ENCODE assay signal across 8 cellular contexts in genomic region chr1:247126601-247127000, GRCh38. TPM values are rescaled to one million over a fixed set of nuclear protein-coding genes. Genes with fewer than 3 reads are reported as not detected.
DNase-seq lines count a peak whose midpoint lies in the region; ATAC-seq lines count a peak whose summit lies in the region.
"Not testable (repeated sequence)": the region's sequence is repeated elsewhere in the genome, so short reads cannot be mapped to it uniquely, and the experiment has no call there.

No MANE protein-coding gene starts in this region.

- not testable (repeated sequence) for H3K27ac Mint-ChIP-seq in activated CD8-positive, alpha-beta T cell treated with anti-CD3 and anti-CD28 coated beads, Interleukin-2, amount 10 ng/mL, durations not matched to agents 7 days and 5 days; stimulated activated naive B cell treated with anti-CD40 and anti-IgM and Interleukin-4, amounts not matched to agents 10 μg/mL and 1 μg/mL and 100 μg/mL, for 72 hours

- H3K27ac ChIP-seq in right cardiac atrium (ENCODE audit: low read length), result not testable (repeated sequence)

- ATAC-seq in GM18517 (IDR thresholded peaks at IDR 0.05; ENCODE audit: unreplicated experiment) (peak; percentile 45), GM19438 (IDR thresholded peaks at IDR 0.05; ENCODE audit: low read depth, unreplicated experiment) (peak; percentile 57), GM21825 (IDR thresholded peaks at IDR 0.05; ENCODE audit: unreplicated experiment) (peak; percentile 65), HG03025 (IDR thresholded peaks at IDR 0.05; ENCODE audit: low FRiP score, unreplicated experiment) (peak; percentile 59), HG03460 (IDR thresholded peaks at IDR 0.05; ENCODE audit: unreplicated experiment) (peak; percentile 50), right cardiac atrium (peak; percentile 75 to 79)
- peak; percentile 76 for ATAC-seq in activated CD8-positive, alpha-beta T cell treated with anti-CD3 and anti-CD28 coated beads, Interleukin-2, amount 10 ng/mL, durations not matched to agents 7 days and 5 days
- peak; percentile 72 to 75 for ATAC-seq in stimulated activated naive B cell treated with anti-CD40 and anti-IgM and Interleukin-4, amounts not matched to agents 10 μg/mL and 1 μg/mL and 100 μg/mL, for 72 hours (replicated peaks)

- CTCF ChIA-PET in activated CD8-positive, alpha-beta T cell treated with anti-CD3 and anti-CD28 coated beads, Interleukin-2, amount 10 ng/mL, durations not matched to agents 7 days and 5 days (lab: Charles Lee), result not testable (repeated sequence)

- POLR2A ChIA-PET in activated CD8-positive, alpha-beta T cell treated with anti-CD3 and anti-CD28 coated beads, Interleukin-2, amount 10 ng/mL, durations not matched to agents 7 days and 5 days (lab: Charles Lee), result not testable (repeated sequence)

- H3K4me1 Mint-ChIP-seq in activated CD8-positive, alpha-beta T cell treated with anti-CD3 and anti-CD28 coated beads, Interleukin-2, amount 10 ng/mL, durations not matched to agents 7 days and 5 days (ENCODE audit: low read depth), result not testable (repeated sequence)
- peaks cover 6 to 10% of the 10 kb centered on the region in 2 donors for H3K4me1 Mint-ChIP-seq in stimulated activated naive B cell treated with anti-CD40 and anti-IgM and Interleukin-4, amounts not matched to agents 10 μg/mL and 1 μg/mL and 100 μg/mL, for 72 hours

- H3K36me3 Mint-ChIP-seq in activated CD8-positive, alpha-beta T cell treated with anti-CD3 and anti-CD28 coated beads, Interleukin-2, amount 10 ng/mL, durations not matched to agents 7 days and 5 days (ENCODE audit: low read depth), result peaks cover 25% of the 10 kb centered on the region
- H3K36me3 Mint-ChIP-seq in stimulated activated naive B cell treated with anti-CD40 and anti-IgM and Interleukin-4, amounts not matched to agents 10 μg/mL and 1 μg/mL and 100 μg/mL, for 72 hours, result peaks cover 20 to 26% of the 10 kb centered on the region in 2 donors

- not testable (repeated sequence) for H3K9me3 Mint-ChIP-seq in activated CD8-positive, alpha-beta T cell treated with anti-CD3 and anti-CD28 coated beads, Interleukin-2, amount 10 ng/mL, durations not matched to agents 7 days and 5 days (ENCODE audit: insufficient read depth); stimulated activated naive B cell treated with anti-CD40 and anti-IgM and Interleukin-4, amounts not matched to agents 10 μg/mL and 1 μg/mL and 100 μg/mL, for 72 hours

- H3K27me3 Mint-ChIP-seq in activated CD8-positive, alpha-beta T cell treated with anti-CD3 and anti-CD28 coated beads, Interleukin-2, amount 10 ng/mL, durations not matched to agents 7 days and 5 days (ENCODE audit: low read depth); stimulated activated naive B cell treated with anti-CD40 and anti-IgM and Interleukin-4, amounts not matched to agents 10 μg/mL and 1 μg/mL and 100 μg/mL, for 72 hours: not testable (repeated sequence)

- not testable (repeated sequence) for H3K4me3 Mint-ChIP-seq in activated CD8-positive, alpha-beta T cell treated with anti-CD3 and anti-CD28 coated beads, Interleukin-2, amount 10 ng/mL, durations not matched to agents 7 days and 5 days; stimulated activated naive B cell treated with anti-CD40 and anti-IgM and Interleukin-4, amounts not matched to agents 10 μg/mL and 1 μg/mL and 100 μg/mL, for 72 hours

- intact Hi-C loops in right cardiac atrium (cut with DNase I), result loop anchor here in 2 of 4 donors (5.0 kb wide), 2 partner anchors 41 to 46 kb away; partner anchors contain the start of gene ZNF124 (in 1 of the 2)

- not testable (repeated sequence) for H3K27me3 ChIP-seq in right cardiac atrium (ENCODE audit: control insufficient read depth, insufficient read depth)

- WGBS in right cardiac atrium, result no CpG with 5 or more reads among the region's 46 CpGs

- not testable (repeated sequence) for DNase-seq in activated CD8-positive, alpha-beta T cell treated with anti-CD3 and anti-CD28 coated beads, Interleukin-2, amount 10 ng/mL, durations not matched to agents 7 days and 5 days; right cardiac atrium; stimulated activated naive B cell treated with anti-CD40 and anti-IgM and Interleukin-4, amounts not matched to agents 10 μg/mL and 1 μg/mL and 100 μg/mL, for 72 hours

- H3K4me3 ChIP-seq in right cardiac atrium (ENCODE audit: low read length), result not testable (repeated sequence)

- not testable (repeated sequence) for H3K4me1 ChIP-seq in right cardiac atrium (ENCODE audit: control insufficient read depth, insufficient read depth, low read length)

- not testable (repeated sequence) for H3K9me3 ChIP-seq in right cardiac atrium (ENCODE audit: control insufficient read depth, low read length)

RNA-seq across cellular contexts. Expression of gene ZNF669, which starts 22.4 kb away (rescaled TPM):
- 10 to 100 TPM in 1 of 2 experiments, 1 to 10 TPM in 1; 9.5 to 10.3 TPM for total RNA-seq in activated CD8-positive, alpha-beta T cell treated with anti-CD3 and anti-CD28 coated beads, Interleukin-2, amount 10 ng/mL, durations not matched to agents 7 days and 5 days
- total RNA-seq in right cardiac atrium, result 1 to 10 TPM; 3.2 to 6.0 (median 5.1) TPM
- 3.4 TPM for polyA plus RNA-seq in right cardiac atrium

RNA-seq across cellular contexts. Expression of gene ZNF124, which starts 45.2 kb away (rescaled TPM):
- total RNA-seq in activated CD8-positive, alpha-beta T cell treated with anti-CD3 and anti-CD28 coated beads, Interleukin-2, amount 10 ng/mL, durations not matched to agents 7 days and 5 days, result 10 to 100 TPM; 29.1 to 32.4 TPM
- 10 to 100 TPM; 13.9 to 27.3 (median 21.9) TPM for total RNA-seq in right cardiac atrium
- polyA plus RNA-seq in right cardiac atrium, result 1.1 TPM

RNA-seq across cellular contexts. Expression of gene ZNF670, which starts 48.0 kb away (rescaled TPM):
- total RNA-seq in activated CD8-positive, alpha-beta T cell treated with anti-CD3 and anti-CD28 coated beads, Interleukin-2, amount 10 ng/mL, durations not matched to agents 7 days and 5 days, result under 1 TPM; 0.34 to 0.84 TPM
- 1 to 10 TPM; 1.6 to 2.1 (median 1.8) TPM for total RNA-seq in right cardiac atrium
- 1.3 TPM for polyA plus RNA-seq in right cardiac atrium
